2 cellular contexts compared by ENCODE assay signal in genomic region chr1:182601926-182602325, GRCh38.
TF ChIP-seq lines count a peak whose summit lies in the region.

No MANE protein-coding gene starts in this region.

TF ChIP-seq in IMR-90, 13 proteins besides CTCF, POLR2A, EP300 and RAD21:
- TF ChIP-seq FOS (IDR thresholded peaks at IDR 0.05; ENCODE audit: low read depth, low read length) (no peak), RCOR1 (IDR thresholded peaks at IDR 0.05; ENCODE audit: insufficient replicate concordance, low read length) (no peak), SMC3 (IDR thresholded peaks at IDR 0.05; ENCODE audit: low read depth, low read length) (no peak)
- TF ChIP-seq, protein P1, sequence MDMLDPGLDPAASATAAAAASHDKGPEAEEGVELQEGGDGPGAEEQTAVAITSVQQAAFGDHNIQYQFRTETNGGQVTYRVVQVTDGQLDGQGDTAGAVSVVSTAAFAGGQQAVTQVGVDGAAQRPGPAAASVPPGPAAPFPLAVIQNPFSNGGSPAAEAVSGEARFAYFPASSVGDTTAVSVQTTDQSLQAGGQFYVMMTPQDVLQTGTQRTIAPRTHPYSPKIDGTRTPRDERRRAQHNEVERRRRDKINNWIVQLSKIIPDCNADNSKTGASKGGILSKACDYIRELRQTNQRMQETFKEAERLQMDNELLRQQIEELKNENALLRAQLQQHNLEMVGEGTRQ (IDR thresholded peaks at IDR 0.05; ENCODE audit: low read depth, low read length) = no peak

TF ChIP-seq in GM12878, 131 proteins besides CTCF, POLR2A, EP300 and RAD21:
- no peak for TF ChIP-seq POLR2AphosphoS5 (IDR thresholded peaks at IDR 0.05; ENCODE audit: low read length)
- no peak for TF ChIP-seq CBX5 (IDR thresholded peaks at IDR 0.05; ENCODE audit: low read depth)
- TF ChIP-seq ESRRA (IDR thresholded peaks at IDR 0.05; ENCODE audit: low read length) = no peak
- TF ChIP-seq, protein P2, sequence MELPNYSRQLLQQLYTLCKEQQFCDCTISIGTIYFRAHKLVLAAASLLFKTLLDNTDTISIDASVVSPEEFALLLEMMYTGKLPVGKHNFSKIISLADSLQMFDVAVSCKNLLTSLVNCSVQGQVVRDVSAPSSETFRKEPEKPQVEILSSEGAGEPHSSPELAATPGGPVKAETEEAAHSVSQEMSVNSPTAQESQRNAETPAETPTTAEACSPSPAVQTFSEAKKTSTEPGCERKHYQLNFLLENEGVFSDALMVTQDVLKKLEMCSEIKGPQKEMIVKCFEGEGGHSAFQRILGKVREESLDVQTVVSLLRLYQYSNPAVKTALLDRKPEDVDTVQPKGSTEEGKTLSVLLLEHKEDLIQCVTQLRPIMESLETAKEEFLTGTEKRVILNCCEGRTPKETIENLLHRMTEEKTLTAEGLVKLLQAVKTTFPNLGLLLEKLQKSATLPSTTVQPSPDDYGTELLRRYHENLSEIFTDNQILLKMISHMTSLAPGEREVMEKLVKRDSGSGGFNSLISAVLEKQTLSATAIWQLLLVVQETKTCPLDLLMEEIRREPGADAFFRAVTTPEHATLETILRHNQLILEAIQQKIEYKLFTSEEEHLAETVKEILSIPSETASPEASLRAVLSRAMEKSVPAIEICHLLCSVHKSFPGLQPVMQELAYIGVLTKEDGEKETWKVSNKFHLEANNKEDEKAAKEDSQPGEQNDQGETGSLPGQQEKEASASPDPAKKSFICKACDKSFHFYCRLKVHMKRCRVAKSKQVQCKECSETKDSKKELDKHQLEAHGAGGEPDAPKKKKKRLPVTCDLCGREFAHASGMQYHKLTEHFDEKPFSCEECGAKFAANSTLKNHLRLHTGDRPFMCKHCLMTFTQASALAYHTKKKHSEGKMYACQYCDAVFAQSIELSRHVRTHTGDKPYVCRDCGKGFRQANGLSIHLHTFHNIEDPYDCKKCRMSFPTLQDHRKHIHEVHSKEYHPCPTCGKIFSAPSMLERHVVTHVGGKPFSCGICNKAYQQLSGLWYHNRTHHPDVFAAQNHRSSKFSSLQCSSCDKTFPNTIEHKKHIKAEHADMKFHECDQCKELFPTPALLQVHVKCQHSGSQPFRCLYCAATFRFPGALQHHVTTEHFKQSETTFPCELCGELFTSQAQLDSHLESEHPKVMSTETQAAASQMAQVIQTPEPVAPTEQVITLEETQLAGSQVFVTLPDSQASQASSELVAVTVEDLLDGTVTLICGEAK (IDR thresholded peaks at IDR 0.05; ENCODE audit: borderline replicate concordance) = no peak
- TF ChIP-seq TBL1XR1 (IDR thresholded peaks at IDR 0.05; ENCODE audit: low read depth, low read length) = no peak
- TF ChIP-seq MTA2 (IDR thresholded peaks at IDR 0.05; ENCODE audit: low read depth) = no peak
- TF ChIP-seq BRCA1 (IDR thresholded peaks at IDR 0.05; ENCODE audit: low read depth, low read length) = no peak
- no peak for TF ChIP-seq IKZF1 (conservative IDR thresholded peaks at IDR 0.05)
- no peak for TF ChIP-seq TCF7 (IDR thresholded peaks at IDR 0.05; ENCODE audit: borderline replicate concordance)
- TF ChIP-seq HSF1 (IDR thresholded peaks at IDR 0.05; ENCODE audit: low read depth, low read length) = no peak
- TF ChIP-seq LARP7 (IDR thresholded peaks at IDR 0.05) = no peak
